Comparison of ENCODE assay signal across 32 cellular contexts in genomic region chr5:148996270-148996669, GRCh38.
DNase-seq lines count a peak whose midpoint lies in the region; ATAC-seq, FAIRE-seq and TF ChIP-seq lines count a peak whose summit lies in the region.
"Had no signal": no experiment of that assay in that cellular context is flagged by ENCODE, and none has a peak within 500 bp of the region (broad histone marks: within the 10 kb centered on the region; RNA-seq: fewer than 3 reads in every experiment).

No MANE protein-coding gene starts in this region.

- H3K9me3 Mint-ChIP-seq in activated naive CD4-positive, alpha-beta T cell treated with anti-CD3 and anti-CD28 coated beads, Interleukin-2, amount 50 U/mL, for 24 hours, result no peaks in the 10 kb centered on the region
- H3K9me3 Mint-ChIP-seq: natural killer cell; stimulated activated naive CD8-positive, alpha-beta T cell treated with anti-CD3 and anti-CD28 coated beads, Interleukin-15, amount 100 ng/mL, for 72 hours; T-cell had no signal

- H3K4me3 Mint-ChIP-seq in activated naive CD4-positive, alpha-beta T cell treated with anti-CD3 and anti-CD28 coated beads, Interleukin-2, amount 50 U/mL, for 24 hours, result no peak overlapping the region
- H3K4me3 Mint-ChIP-seq: activated CD8-positive, alpha-beta T cell treated with anti-CD3 and anti-CD28 coated beads, Interleukin-2, amount 10 ng/mL, durations not matched to agents 7 days and 5 days; B cell; brain; natural killer cell; stimulated activated naive CD8-positive, alpha-beta T cell treated with anti-CD3 and anti-CD28 coated beads, Interleukin-15, amount 100 ng/mL, for 72 hours; T-cell had no signal

- no peaks in the 10 kb centered on the region for H3K27me3 ChIP-seq in osteoblast (ENCODE audit: insufficient read depth, low read length)
- H3K27me3 ChIP-seq: adrenal gland, heart right ventricle, ovary, Peyer's patch, right lobe of liver, transverse colon had no signal

- H3K36me3 ChIP-seq in osteoblast (ENCODE audit: insufficient read depth, low read length) (no peaks in the 10 kb centered on the region), kidney (ENCODE audit: control insufficient read depth in 1 of 2, insufficient read depth in 2 of 2, low read length in 2 of 2) (no peaks in the 10 kb centered on the region)
- H3K36me3 ChIP-seq: adrenal gland, heart right ventricle, ovary, Peyer's patch, right lobe of liver, transverse colon had no signal

- no peak for FAIRE-seq in kidney (lab: Jason Lieb, UNC)
- FAIRE-seq: colon, GM18507, H1 had no signal

- H3K9me3 ChIP-seq in osteoblast (ENCODE audit: low read depth, low read length) (no peaks in the 10 kb centered on the region), kidney (ENCODE audit: control insufficient read depth in 1 of 2, low read length in 2 of 2) (no peaks in the 10 kb centered on the region)
- H3K9me3 ChIP-seq: adrenal gland, heart right ventricle, ovary, Peyer's patch, right lobe of liver, transverse colon had no signal

- peaks cover 12% of the 10 kb centered on the region for H3K27me3 Mint-ChIP-seq in activated naive CD4-positive, alpha-beta T cell treated with anti-CD3 and anti-CD28 coated beads, Interleukin-2, amount 50 U/mL, for 24 hours

- H3K36me3 Mint-ChIP-seq in activated naive CD4-positive, alpha-beta T cell treated with anti-CD3 and anti-CD28 coated beads, Interleukin-2, amount 50 U/mL, for 24 hours, result no peaks in the 10 kb centered on the region
- H3K36me3 Mint-ChIP-seq: brain, natural killer cell, T-cell had no signal

- H3K27ac Mint-ChIP-seq in activated naive CD4-positive, alpha-beta T cell treated with anti-CD3 and anti-CD28 coated beads, Interleukin-2, amount 50 U/mL, for 24 hours, result peak overlapping the region; percentile 33
- H3K27ac Mint-ChIP-seq: activated CD8-positive, alpha-beta T cell treated with anti-CD3 and anti-CD28 coated beads, Interleukin-2, amount 10 ng/mL, durations not matched to agents 7 days and 5 days; B cell; brain; natural killer cell; T-cell had no signal

- ATAC-seq in left cardiac atrium, result no peak
- ATAC-seq: activated CD8-positive, alpha-beta T cell treated with anti-CD3 and anti-CD28 coated beads, Interleukin-2, amount 10 ng/mL, durations not matched to agents 7 days and 5 days; heart right ventricle; left lobe of liver; natural killer cell; right lobe of liver; stimulated activated naive CD8-positive, alpha-beta T cell treated with anti-CD3 and anti-CD28 coated beads, Interleukin-15, amount 100 ng/mL, for 72 hours; T-cell had no signal

- DNase-seq in activated naive CD4-positive, alpha-beta T cell treated with Interleukin-2 at 50 U/mL for 16 hours, result no peak
- no peak for DNase-seq in epithelial cell of prostate (ENCODE audit: low read depth, low spot score)
- no peak for DNase-seq in osteoblast (ENCODE audit: insufficient read length, low spot score, missing footprints)
- DNase-seq in kidney, result no peak
- no peak for DNase-seq in lower leg skin (ENCODE audit: low spot score in 2 of 2)
- DNase-seq in stimulated activated naive CD4-positive, alpha-beta T cell treated with Interleukin-2 at 50 U/mL for 16 hours (lab: John Stamatoyannopoulos, UW), result no peak
- no peak for DNase-seq in left cardiac atrium
- DNase-seq: activated CD8-positive, alpha-beta T cell treated with anti-CD3 and anti-CD28 coated beads, Interleukin-2, amount 10 ng/mL, durations not matched to agents 7 days and 5 days; activated gamma-delta T cell; adrenal gland; GF-D8; heart right ventricle; KBM-7; natural killer cell; NCI-H1694 treated with DMSO at 0.1 percent for 48 hours; NCI-H2171 treated with DMSO at 0.1 percent for 48 hours; NCI-H524 treated with DMSO at 0.1 percent for 48 hours; ovary; Peyer's patch; right lobe of liver; stimulated activated CD4-positive, alpha-beta T cell treated with anti-CD3 and anti-CD28 coated beads, Interleukin-15, amount 100 ng/mL, for 24 hours; stimulated activated naive CD8-positive, alpha-beta T cell treated with anti-CD3 and anti-CD28 coated beads, Interleukin-15, amount 100 ng/mL, for 72 hours; T-cell; transverse colon had no signal

- H3K27ac ChIP-seq in epithelial cell of prostate (peak overlapping the region; percentile 35), osteoblast (ENCODE audit: low read depth, low read length) (no peak overlapping the region), kidney (ENCODE audit: low read depth in 2 of 2, low read length in 2 of 2) (no peak overlapping the region)
- H3K27ac ChIP-seq: 22Rv1, adrenal gland, heart right ventricle, ovary, Peyer's patch, right lobe of liver, transverse colon had no signal

- H2AFZ ChIP-seq in osteoblast (ENCODE audit: low read length), result peak overlapping the region; percentile 13

- H3K4me2 ChIP-seq in osteoblast (ENCODE audit: insufficient read depth, low read length), result peak overlapping the region; percentile 50

- 39 to 43% methylated on average over 3 of the region's 3 CpGs for WGBS in lower leg skin, 2 donors

- TF ChIP-seq CTCF in osteoblast (IDR thresholded peaks at IDR 0.05; ENCODE audit: extremely low read depth, low read depth, low read length) (no peak), kidney (IDR thresholded peaks at IDR 0.05; ENCODE audit: borderline replicate concordance, extremely low read depth, insufficient read depth) (no peak), lower leg skin (IDR thresholded peaks at IDR 0.05) (no peak)

- no peaks in the 10 kb centered on the region for H3K4me1 Mint-ChIP-seq in activated naive CD4-positive, alpha-beta T cell treated with anti-CD3 and anti-CD28 coated beads, Interleukin-2, amount 50 U/mL, for 24 hours
- H3K4me1 Mint-ChIP-seq: B cell; brain; stimulated activated naive CD8-positive, alpha-beta T cell treated with anti-CD3 and anti-CD28 coated beads, Interleukin-15, amount 100 ng/mL, for 72 hours; T-cell had no signal

- H3K4me1 ChIP-seq in osteoblast (ENCODE audit: insufficient read depth, low read length), result peaks cover 14% of the 10 kb centered on the region
- no peaks in the 10 kb centered on the region for H3K4me1 ChIP-seq in kidney (ENCODE audit: control insufficient read depth in 1 of 2, insufficient read depth in 1 of 2, low read depth in 1 of 2, low read length in 2 of 2)
- H3K4me1 ChIP-seq: adrenal gland, Peyer's patch, right lobe of liver had no signal

- no peaks in the 10 kb centered on the region for H3K79me2 ChIP-seq in osteoblast (ENCODE audit: insufficient read depth, low read length)

- H3K4me3 ChIP-seq in osteoblast (ENCODE audit: insufficient read depth, low read length) (peak overlapping the region; percentile 7), kidney (ENCODE audit: low read length in 2 of 2) (no peak overlapping the region), lower leg skin (ENCODE audit: low read depth, poor library complexity, severe bottlenecking) (no peak overlapping the region)
- H3K4me3 ChIP-seq: adrenal gland, heart right ventricle, ovary, Peyer's patch, right lobe of liver, transverse colon had no signal

- H3K9ac ChIP-seq in kidney (ENCODE audit: low read length in 2 of 2), result no peak overlapping the region

- no peaks in the 10 kb centered on the region for H4K20me1 ChIP-seq in osteoblast (ENCODE audit: insufficient read depth, low read length)

- TF ChIP-seq POLR2A in lower leg skin (IDR thresholded peaks at IDR 0.05), result no peak

- intact Hi-C loops in kidney (cut with DNase I) (no loop called here), lower leg skin (cut with DNase I; ENCODE audit: low total_unique reads) (loop anchor here (5.0 kb wide), 1 partner anchor 254 kb away; no protein-coding TSS in a partner anchor), left cardiac atrium (cut with DNase I) (loop anchor here in 1 of 2 donors (10.0 kb wide), 1 partner anchor 261 kb away; no protein-coding TSS in a partner anchor)
